Comparison of ENCODE assay signal across 11 cellular contexts in the genomic region with DNA sequence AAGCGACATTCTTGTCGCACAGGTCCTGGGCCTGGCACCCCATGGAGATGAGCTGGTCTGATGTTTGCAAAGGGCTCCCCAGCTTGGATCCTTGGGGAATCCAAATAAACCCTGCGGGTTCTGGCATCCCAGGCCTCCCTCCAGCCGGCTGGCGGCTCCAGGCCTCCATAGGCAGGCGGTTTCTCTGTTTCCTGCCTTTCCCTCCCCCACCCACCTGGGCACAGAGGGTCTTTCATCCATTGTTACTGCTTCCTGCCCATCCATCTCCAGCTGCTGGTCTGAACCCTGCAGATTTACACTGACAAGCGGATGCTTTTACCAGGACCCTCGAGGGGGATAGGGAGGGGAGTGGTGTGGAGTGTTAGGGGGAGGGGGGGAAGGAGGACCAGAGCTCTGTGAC. TPM values are rescaled to one million over a fixed set of nuclear protein-coding genes. Genes with fewer than 3 reads are reported as not detected.
A peak's percentile ranks its signal among the peaks of the same experiment; 100 is the strongest.
DNase-seq lines count a peak whose midpoint lies in the region; ATAC-seq and TF ChIP-seq lines count a peak whose summit lies in the region.
"Had no signal": no experiment of that assay in that cellular context is flagged by ENCODE, and none has a peak within 500 bp of the region (broad histone marks: within the 10 kb centered on the region; RNA-seq: fewer than 3 reads in every experiment).

No MANE protein-coding gene starts in this region.

- TF ChIP-seq POLR2A in spleen (IDR thresholded peaks at IDR 0.05): no peak

- H3K4me1 ChIP-seq in HUES64 (ENCODE audit: insufficient read depth, low read length): peaks cover 34% of the 10 kb centered on the region
- peaks cover 31 to 98% (median 75%) of the 10 kb centered on the region in 6 donors for H3K4me1 ChIP-seq in spleen
- H3K4me1 ChIP-seq: testis had no signal

- no peaks in the 10 kb centered on the region for H3K27me3 ChIP-seq in HUES64 (ENCODE audit: insufficient read depth, low read length)
- no peaks in the 10 kb centered on the region for H3K27me3 ChIP-seq in spleen (replicated peaks in 1 of 7)
- H3K27me3 ChIP-seq: testis had no signal

- DNase-seq in NCI-H345 treated with DMSO at 0.1 percent for 48 hours (lab: John Stamatoyannopoulos, UW; ENCODE audit: unreplicated experiment) (peak; percentile 81), globus pallidus (ENCODE audit: low spot score) (peak; percentile 41), spleen (no peak), KG1 (lab: John Stamatoyannopoulos, UW) (no peak)
- DNase-seq in central memory CD4-positive, alpha-beta T cell: no peak
- DNase-seq: activated T-cell treated with anti-CD3 and anti-CD28 coated beads, Interleukin-2, amount 50 U/mL, for 1 hour; EL; left cardiac atrium; testis had no signal

- H3K9ac ChIP-seq in HUES64 (ENCODE audit: low read depth, low read length): peak overlapping the region; percentile 62

- H3K36me3 ChIP-seq in HUES64 (ENCODE audit: insufficient read depth, low read length): no peaks in the 10 kb centered on the region
- no peaks in the 10 kb centered on the region for H3K36me3 ChIP-seq in spleen

- WGBS in HUES64: 1% methylated on average over 8 of the region's 8 CpGs
- 52 to 82% (median 69%) methylated on average over 8 of the region's 8 CpGs for WGBS in spleen, 5 donors

- H3K4me3 ChIP-seq in HUES64 (ENCODE audit: low read length): no peak overlapping the region
- no peak overlapping the region for H3K4me3 ChIP-seq in spleen
- H3K4me3 ChIP-seq: testis had no signal

- no peak for TF ChIP-seq CTCF in spleen (IDR thresholded peaks at IDR 0.05 in 8 of 11, conservative IDR thresholded peaks at IDR 0.05 in 3 of 11)

- ATAC-seq in HG03108 (IDR thresholded peaks at IDR 0.05; ENCODE audit: unreplicated experiment): no peak
- ATAC-seq: left cardiac atrium had no signal

- H3K27ac ChIP-seq in HUES64 (ENCODE audit: low read depth, low read length) (peak overlapping the region; percentile 87), spleen (peak overlapping the region in 6 of 8 donors; percentile 9 to 65 (median 38))
- H3K27ac ChIP-seq: testis had no signal

- H3K9me3 ChIP-seq in HUES64 (ENCODE audit: insufficient read depth, low read depth, low read length) (no peaks in the 10 kb centered on the region), spleen (no peaks in the 10 kb centered on the region)
- H3K9me3 ChIP-seq: testis had no signal

- intact Hi-C loops in spleen (cut with DNase I; ENCODE audit: low total_unique reads): no loop called here

RNA-seq across cellular contexts. Expression of gene ID3, which starts 39.1 kb away (rescaled TPM):
- 311 TPM for polyA plus RNA-seq in HUES64 (2013, experiment 1 of 2)
- polyA plus RNA-seq in HUES64 (2013, experiment 2 of 2): 399 TPM
- total RNA-seq in spleen: 100 to 1,000 TPM in 1 of 7 donors, 10 to 100 TPM in 6; 49.5 to 122 (median 65.4) TPM
- 100 to 1,000 TPM in 2 of 3 donors, 10 to 100 TPM in 1; 59.8 to 118 (median 109) TPM for polyA plus RNA-seq in spleen

Comparison
In these comparisons a context has a peak if more than half of its experiments do, and no peak if none do; other contexts are left out.
1. DNase-seq: peak in NCI-H345 treated with DMSO at 0.1 percent for 48 hours (single experiment) and globus pallidus (single experiment); none in spleen (single experiment), KG1 (single experiment) and central memory CD4-positive, alpha-beta T cell (single experiment).